Comparison of ENCODE assay signal across 17 cellular contexts in genomic region chr18:5455644-5456043, GRCh38.
DNase-seq lines count a peak whose midpoint lies in the region; FAIRE-seq and TF ChIP-seq lines count a peak whose summit lies in the region.
"Had no signal": no experiment of that assay in that cellular context is flagged by ENCODE, and none has a peak within 500 bp of the region (broad histone marks: within the 10 kb centered on the region; RNA-seq: fewer than 3 reads in every experiment).

No MANE protein-coding gene starts in this region.

- H3K4me1 ChIP-seq in astrocyte (ENCODE audit: insufficient read depth, low read length) = peaks cover 13% of the 10 kb centered on the region

- peaks cover 13% of the 10 kb centered on the region for H3K4me1 Mint-ChIP-seq in activated naive CD4-positive, alpha-beta T cell treated with anti-CD3 and anti-CD28 coated beads for 36 hours (ENCODE audit: low read depth)
- H3K4me1 Mint-ChIP-seq in astrocyte (ENCODE audit: low read depth, unreplicated experiment) = peaks cover 24% of the 10 kb centered on the region

- H3K4me2 ChIP-seq in astrocyte (ENCODE audit: low read length) = peak overlapping the region; percentile 48
- H3K4me2 ChIP-seq: SK-N-SH had no signal

- no peak overlapping the region for H3K4me3 ChIP-seq in astrocyte (ENCODE audit: insufficient read depth, low read depth, low read length)
- H3K4me3 ChIP-seq: spleen had no signal

- no peaks in the 10 kb centered on the region for H3K79me2 ChIP-seq in astrocyte (ENCODE audit: insufficient read depth, low read length)

- intact Hi-C loops in activated naive CD4-positive, alpha-beta T cell treated with anti-CD3 and anti-CD28 coated beads for 36 hours (cut with micrococcal nuclease) = loop anchor here (5.0 kb wide), 1 partner anchor 177 kb away; no protein-coding TSS in a partner anchor
- intact Hi-C loops in posterior vena cava (cut with DNase I) = no loop called here

- H3K36me3 Mint-ChIP-seq in activated naive CD4-positive, alpha-beta T cell treated with anti-CD3 and anti-CD28 coated beads for 36 hours (ENCODE audit: low read depth) = no peaks in the 10 kb centered on the region
- no peaks in the 10 kb centered on the region for H3K36me3 Mint-ChIP-seq in astrocyte (ENCODE audit: low read depth, unreplicated experiment)

- CTCF ChIA-PET in activated naive CD4-positive, alpha-beta T cell treated with anti-CD3 and anti-CD28 coated beads for 36 hours (lab: Charles Lee) = interaction anchor here (0.6 to 1.6 kb wide), 2 partner anchors 9 to 339 kb away, joined by 3 read pairs; no protein-coding TSS in a partner anchor

- H3K9me3 Mint-ChIP-seq in activated naive CD4-positive, alpha-beta T cell treated with anti-CD3 and anti-CD28 coated beads for 36 hours = no peaks in the 10 kb centered on the region
- no peaks in the 10 kb centered on the region for H3K9me3 Mint-ChIP-seq in astrocyte (ENCODE audit: unreplicated experiment)

- peak; percentile 8 for DNase-seq in activated naive CD4-positive, alpha-beta T cell treated with anti-CD3 and anti-CD28 coated beads for 36 hours
- DNase-seq in activated naive CD4-positive, alpha-beta T cell (lab: John Stamatoyannopoulos, UW) = no peak
- peak; percentile 65 for DNase-seq in astrocyte (ENCODE audit: low read depth)
- peak; percentile 42 for DNase-seq in globus pallidus (ENCODE audit: low spot score)
- peak; percentile 29 for DNase-seq in superior temporal gyrus (ENCODE audit: extremely low spot score)
- DNase-seq in NCI-H1417 (lab: John Stamatoyannopoulos, UW) = no peak
- DNase-seq in kidney glomerular epithelial cell (lab: John Stamatoyannopoulos, UW) = no peak
- no peak for DNase-seq in posterior vena cava (ENCODE audit: low spot score)
- DNase-seq: activated T-cell treated with anti-CD3 and anti-CD28 coated beads for 4 hours, DMS153, hypothalamus, NCI-H2171, SK-N-SH, spleen, WERI-Rb-1 had no signal

- H3K27ac ChIP-seq in astrocyte (ENCODE audit: low read depth, low read length) = peak overlapping the region; percentile 72
- H3K27ac ChIP-seq: epithelial cell of prostate, neutrophil, WERI-Rb-1 had no signal

- no peak overlapping the region for H2AFZ ChIP-seq in astrocyte (ENCODE audit: low read depth, low read length)

- no peaks in the 10 kb centered on the region for H4K20me1 ChIP-seq in astrocyte (ENCODE audit: insufficient read depth, low read length)

- H3K27me3 ChIP-seq in astrocyte (ENCODE audit: insufficient read depth, low read length) = no peaks in the 10 kb centered on the region
- H3K27me3 ChIP-seq: neutrophil, spleen had no signal

- no peaks in the 10 kb centered on the region for H3K36me3 ChIP-seq in astrocyte (ENCODE audit: insufficient read depth, low read length)
- H3K36me3 ChIP-seq: neutrophil, spleen, WERI-Rb-1 had no signal

- no peak overlapping the region for H3K4me3 Mint-ChIP-seq in activated naive CD4-positive, alpha-beta T cell treated with anti-CD3 and anti-CD28 coated beads for 36 hours
- H3K4me3 Mint-ChIP-seq in astrocyte (ENCODE audit: unreplicated experiment) = no peak overlapping the region

- no peaks in the 10 kb centered on the region for H3K27me3 Mint-ChIP-seq in activated naive CD4-positive, alpha-beta T cell treated with anti-CD3 and anti-CD28 coated beads for 36 hours (ENCODE audit: low read depth)
- no peaks in the 10 kb centered on the region for H3K27me3 Mint-ChIP-seq in astrocyte (ENCODE audit: low read depth, unreplicated experiment)

- TF ChIP-seq CTCF in astrocyte (IDR thresholded peaks at IDR 0.05; ENCODE audit: insufficient read depth, low read depth, low read length) = no peak

- H3K27ac Mint-ChIP-seq in activated naive CD4-positive, alpha-beta T cell treated with anti-CD3 and anti-CD28 coated beads for 36 hours = peak overlapping the region; percentile 34
- H3K27ac Mint-ChIP-seq in astrocyte (ENCODE audit: unreplicated experiment) = no peak overlapping the region

- peak overlapping the region; percentile 75 for H3K9ac ChIP-seq in astrocyte (ENCODE audit: low read length)
- H3K9ac ChIP-seq: SK-N-SH had no signal

- FAIRE-seq in astrocyte (lab: Jason Lieb, UNC) = peak; percentile 26

- no peaks in the 10 kb centered on the region for H3K9me3 ChIP-seq in astrocyte (ENCODE audit: insufficient read depth, low read depth, low read length)
- H3K9me3 ChIP-seq: neutrophil, SK-N-SH, spleen had no signal

Comparison
In these comparisons a context has a peak if more than half of its experiments do, and no peak if none do; other contexts are left out.
1. DNase-seq: peak in activated naive CD4-positive, alpha-beta T cell treated with anti-CD3 and anti-CD28 coated beads for 36 hours (single experiment), astrocyte (single experiment), globus pallidus (single experiment) and superior temporal gyrus (single experiment); none in activated naive CD4-positive, alpha-beta T cell (0 of 4), NCI-H1417 (0 of 3), kidney glomerular epithelial cell (single experiment) and posterior vena cava (single experiment).